Comparison of ENCODE assay signal across 19 cellular contexts in the genomic region with DNA sequence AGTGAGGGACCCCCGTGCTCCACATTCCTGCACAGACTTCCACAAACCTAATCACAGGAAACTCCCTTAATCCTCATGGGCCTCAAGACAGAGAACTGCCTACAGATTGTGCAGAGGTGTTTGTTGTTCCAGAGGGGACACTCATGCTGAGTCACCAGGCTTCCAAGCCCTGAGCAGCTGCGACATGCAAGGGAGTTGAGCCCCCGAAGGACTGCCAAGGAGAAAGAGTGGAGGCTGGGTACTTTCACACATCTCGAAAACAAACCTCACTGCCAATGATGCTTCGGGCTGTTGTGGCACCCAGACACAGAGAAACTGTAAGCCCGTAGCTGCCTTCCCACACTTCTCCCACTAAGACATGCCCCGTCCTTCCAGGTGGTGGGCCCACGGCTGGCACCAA.
A peak's percentile ranks its signal among the peaks of the same experiment; 100 is the strongest.
DNase-seq lines count a peak whose midpoint lies in the region; ATAC-seq, FAIRE-seq and TF ChIP-seq lines count a peak whose summit lies in the region.
"Had no signal": no experiment of that assay in that cellular context is flagged by ENCODE, and none has a peak within 500 bp of the region (broad histone marks: within the 10 kb centered on the region; RNA-seq: fewer than 3 reads in every experiment).

No MANE protein-coding gene starts in this region.

- CTCF ChIA-PET in HepG2 (lab: Yijun Ruan, JAX; ENCODE audit: low intra/inter-chr PET ratio, low total read pairs) (no interaction called here), HEK293T (lab: Yijun Ruan, JAX) (no interaction called here)

- in situ Hi-C loops in astrocyte of the spinal cord (cut with HindIII; ENCODE audit: low sequenced_read_pairs) (no loop called here), HepG2 (cut with HindIII; ENCODE audit: extremely low pct_ligation_motif_present, low pct_unique_long_range_greater_than_20kb) (no loop called here)

- H4K20me1 ChIP-seq in HepG2 (ENCODE audit: insufficient read depth, low read length) = no peaks in the 10 kb centered on the region

- H3K27me3 Mint-ChIP-seq in activated T-helper 17 cell treated with anti-CD3 and anti-CD28 coated beads, Interleukin-2, amount 50 U/mL, for 72 hours = no peaks in the 10 kb centered on the region
- H3K27me3 Mint-ChIP-seq: activated naive CD8-positive, alpha-beta T cell treated with anti-CD3 and anti-CD28 coated beads, Interleukin-2, amount 10 ng/mL, durations not matched to agents 7 days and 5 days; memory B cell had no signal

- H3K4me3 Mint-ChIP-seq in activated T-helper 17 cell treated with anti-CD3 and anti-CD28 coated beads, Interleukin-2, amount 50 U/mL, for 72 hours = no peak overlapping the region
- H3K4me3 Mint-ChIP-seq: activated naive CD8-positive, alpha-beta T cell treated with anti-CD3 and anti-CD28 coated beads, Interleukin-2, amount 10 ng/mL, durations not matched to agents 7 days and 5 days; memory B cell; T-helper 1 cell treated with Interleukin-12 subunit alpha and Interleukin-12 subunit beta and Interleukin-4 antibody, amounts not matched to agents 30 μg/mL and 1 μg/mL, for 36 hours had no signal

- DNase-seq in 8988T (peak; percentile 21), M059J (ENCODE audit: low read depth) (peak; percentile 24), astrocyte of the spinal cord (ENCODE audit: low read depth, low spot score) (peak; percentile 30), kidney epithelial cell (ENCODE audit: low read depth) (peak; percentile 21), HepG2 (ENCODE audit: low spot score) (no peak), HEK293T (ENCODE audit: extremely low spot score) (no peak)
- DNase-seq: activated CD4-positive, alpha-beta T cell treated with anti-CD3 and anti-CD28 coated beads for 48 hours; activated naive CD8-positive, alpha-beta T cell treated with anti-CD3 and anti-CD28 coated beads, Interleukin-2, amount 10 ng/mL, durations not matched to agents 7 days and 5 days; activated T-cell treated with anti-CD3 and anti-CD28 coated beads, Interleukin-2, amount 50 U/mL, for 1 hour; Calu3; NCI-H1417; NCI-H510A; nucleus accumbens; stimulated activated CD4-positive, alpha-beta T cell treated with anti-CD3 and anti-CD28 coated beads, Interleukin-12 subunit alpha, Interleukin-12 subunit beta, amount 100 ng/mL, for 4 hours had no signal

- intact Hi-C loops in HepG2 (cut with micrococcal nuclease; ENCODE audit: unreplicated experiment) = no loop called here

- TF ChIP-seq CTCF in astrocyte of the spinal cord (IDR thresholded peaks at IDR 0.05; ENCODE audit: low read depth, low read length) (no peak), kidney epithelial cell (IDR thresholded peaks at IDR 0.05; ENCODE audit: insufficient read depth, low read length, poor library complexity, severe bottlenecking) (no peak), HepG2 (CRISPR knock-in tag; IDR thresholded peaks at IDR 0.05) (no peak)

- H3K27me3 ChIP-seq in kidney epithelial cell (ENCODE audit: control insufficient read depth, insufficient read depth, low read length) = no peaks in the 10 kb centered on the region
- H3K27me3 ChIP-seq in HepG2 (ENCODE audit: control insufficient read depth in 1 of 2, insufficient read depth in 2 of 2, low read length in 2 of 2) = no peaks in the 10 kb centered on the region

- FAIRE-seq in HepG2 (lab: Jason Lieb, UNC) = no peak
- FAIRE-seq: colon had no signal

- 0% methylated on average over 5 of the region's 8 CpGs for WGBS in HepG2 (ENCODE audit: low lambda C conversion rate)

- TF ChIP-seq EP300 in HepG2 (IDR thresholded peaks at IDR 0.05; ENCODE audit: low read depth in 2 of 2, low read length in 2 of 2) = no peak
- TF ChIP-seq EP300 in HepG2 (CRISPR knock-in tag; IDR thresholded peaks at IDR 0.05; ENCODE audit: borderline replicate concordance) = no peak

- peaks cover 18% of the 10 kb centered on the region for H3K9me3 Mint-ChIP-seq in activated T-helper 17 cell treated with anti-CD3 and anti-CD28 coated beads, Interleukin-2, amount 50 U/mL, for 72 hours

- no peaks in the 10 kb centered on the region for H3K4me1 Mint-ChIP-seq in activated T-helper 17 cell treated with anti-CD3 and anti-CD28 coated beads, Interleukin-2, amount 50 U/mL, for 72 hours
- H3K4me1 Mint-ChIP-seq: activated naive CD8-positive, alpha-beta T cell treated with anti-CD3 and anti-CD28 coated beads, Interleukin-2, amount 10 ng/mL, durations not matched to agents 7 days and 5 days; memory B cell had no signal

- H2AFZ ChIP-seq in HepG2 (ENCODE audit: low read length) = no peak overlapping the region

- POLR2A ChIA-PET in HepG2 (lab: Yijun Ruan, JAX) (no interaction called here), HEK293T (lab: Yijun Ruan, JAX) (no interaction called here)

- no peaks in the 10 kb centered on the region for H3K4me1 ChIP-seq in HepG2 (ENCODE audit: insufficient read depth, low read length)

- peaks cover 19% of the 10 kb centered on the region; the same call in 1 of the 2 replicates for H3K9me3 ChIP-seq in HepG2 (ENCODE audit: low read length)

- no peak for TF ChIP-seq RAD21 in HepG2 (CRISPR knock-in tag; IDR thresholded peaks at IDR 0.05)

- ATAC-seq in HepG2 (no peak), GM21528 (IDR thresholded peaks at IDR 0.05; ENCODE audit: low FRiP score, unreplicated experiment) (no peak)
- ATAC-seq in activated T-helper 17 cell treated with anti-CD3 and anti-CD28 coated beads, Interleukin-2, amount 50 U/mL, for 72 hours (replicated peaks) = no peak

- H3K36me3 ChIP-seq in kidney epithelial cell (ENCODE audit: control insufficient read depth, insufficient read depth, low read length) (no peaks in the 10 kb centered on the region), HepG2 (replicated peaks in 1 of 2; ENCODE audit: control insufficient read depth in 1 of 2, insufficient read depth in 2 of 2, low read length in 2 of 2) (no peaks in the 10 kb centered on the region)

- BruUV-seq in HepG2 (replicated peaks; lab: Mats Ljungman, UMichigan) = no TSS peak

- no peak for TF ChIP-seq POLR2A in HepG2 (IDR thresholded peaks at IDR 0.05; ENCODE audit: insufficient read depth in 1 of 2, low read depth in 2 of 2, low read length in 2 of 2)

- H3K27ac Mint-ChIP-seq in activated T-helper 17 cell treated with anti-CD3 and anti-CD28 coated beads, Interleukin-2, amount 50 U/mL, for 72 hours = no peak overlapping the region
- H3K27ac Mint-ChIP-seq: activated naive CD8-positive, alpha-beta T cell treated with anti-CD3 and anti-CD28 coated beads, Interleukin-2, amount 10 ng/mL, durations not matched to agents 7 days and 5 days; memory B cell; T-helper 1 cell treated with Interleukin-12 subunit alpha and Interleukin-12 subunit beta and Interleukin-4 antibody, amounts not matched to agents 30 μg/mL and 1 μg/mL, for 36 hours had no signal

- no peaks in the 10 kb centered on the region for H3K36me3 Mint-ChIP-seq in activated T-helper 17 cell treated with anti-CD3 and anti-CD28 coated beads, Interleukin-2, amount 50 U/mL, for 72 hours (ENCODE audit: low read depth)
- H3K36me3 Mint-ChIP-seq: activated naive CD8-positive, alpha-beta T cell treated with anti-CD3 and anti-CD28 coated beads, Interleukin-2, amount 10 ng/mL, durations not matched to agents 7 days and 5 days; memory B cell had no signal

- H3K27ac ChIP-seq in HepG2 (ENCODE audit: extremely low read length, insufficient read depth, low read length) = no peak overlapping the region

- no peak overlapping the region for H3K4me3 ChIP-seq in astrocyte of the spinal cord (ENCODE audit: low read depth, low read length)
- no peak overlapping the region for H3K4me3 ChIP-seq in kidney epithelial cell (ENCODE audit: low read depth, low read length)
- no peak overlapping the region for H3K4me3 ChIP-seq in HepG2 (replicated peaks in 1 of 3; ENCODE audit: insufficient read depth in 1 of 3, low read depth in 2 of 3, low read length in 3 of 3)

- no peak overlapping the region for H3K9ac ChIP-seq in HepG2 (ENCODE audit: insufficient read depth, low read depth, low read length)

- H3K79me2 ChIP-seq in HepG2 (ENCODE audit: insufficient read depth, low read length) = no peaks in the 10 kb centered on the region

- no peak overlapping the region for H3K4me2 ChIP-seq in HepG2 (ENCODE audit: low read depth, low read length)

TF ChIP-seq in HepG2, 621 proteins besides CTCF, POLR2A, EP300 and RAD21 (continues in another document):
- TF ChIP-seq BORCS8-MEF2B (CRISPR knock-in tag; IDR thresholded peaks at IDR 0.05) (no peak), MBD4 (IDR thresholded peaks at IDR 0.05; ENCODE audit: borderline replicate concordance, low read length) (no peak), BCL6 (CRISPR knock-in tag; IDR thresholded peaks at IDR 0.05) (no peak), NFYB (CRISPR knock-in tag; IDR thresholded peaks at IDR 0.05) (no peak), TCF7 (IDR thresholded peaks at IDR 0.05; ENCODE audit: low read depth) (no peak), ZNF10 (CRISPR knock-in tag; IDR thresholded peaks at IDR 0.05; ENCODE audit: borderline replicate concordance, low read depth) (no peak), ZNF224 (CRISPR knock-in tag; IDR thresholded peaks at IDR 0.05) (no peak)

TF ChIP-seq in HEK293T, 16 proteins besides CTCF, POLR2A, EP300 and RAD21:
- TF ChIP-seq, protein P1, sequence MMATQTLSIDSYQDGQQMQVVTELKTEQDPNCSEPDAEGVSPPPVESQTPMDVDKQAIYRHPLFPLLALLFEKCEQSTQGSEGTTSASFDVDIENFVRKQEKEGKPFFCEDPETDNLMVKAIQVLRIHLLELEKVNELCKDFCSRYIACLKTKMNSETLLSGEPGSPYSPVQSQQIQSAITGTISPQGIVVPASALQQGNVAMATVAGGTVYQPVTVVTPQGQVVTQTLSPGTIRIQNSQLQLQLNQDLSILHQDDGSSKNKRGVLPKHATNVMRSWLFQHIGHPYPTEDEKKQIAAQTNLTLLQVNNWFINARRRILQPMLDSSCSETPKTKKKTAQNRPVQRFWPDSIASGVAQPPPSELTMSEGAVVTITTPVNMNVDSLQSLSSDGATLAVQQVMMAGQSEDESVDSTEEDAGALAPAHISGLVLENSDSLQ (IDR thresholded peaks at IDR 0.05) = no peak
- no peak for TF ChIP-seq TARDBP (IDR thresholded peaks at IDR 0.05)

Comparison
In these comparisons a context has a peak if more than half of its experiments do, and no peak if none do; other contexts are left out.
1. DNase-seq: peak in 8988T (single experiment), M059J (single experiment), astrocyte of the spinal cord (single experiment) and kidney epithelial cell (single experiment); none in HepG2 (single experiment) and HEK293T (single experiment).